19 cellular contexts compared by ENCODE assay signal in the genomic region with DNA sequence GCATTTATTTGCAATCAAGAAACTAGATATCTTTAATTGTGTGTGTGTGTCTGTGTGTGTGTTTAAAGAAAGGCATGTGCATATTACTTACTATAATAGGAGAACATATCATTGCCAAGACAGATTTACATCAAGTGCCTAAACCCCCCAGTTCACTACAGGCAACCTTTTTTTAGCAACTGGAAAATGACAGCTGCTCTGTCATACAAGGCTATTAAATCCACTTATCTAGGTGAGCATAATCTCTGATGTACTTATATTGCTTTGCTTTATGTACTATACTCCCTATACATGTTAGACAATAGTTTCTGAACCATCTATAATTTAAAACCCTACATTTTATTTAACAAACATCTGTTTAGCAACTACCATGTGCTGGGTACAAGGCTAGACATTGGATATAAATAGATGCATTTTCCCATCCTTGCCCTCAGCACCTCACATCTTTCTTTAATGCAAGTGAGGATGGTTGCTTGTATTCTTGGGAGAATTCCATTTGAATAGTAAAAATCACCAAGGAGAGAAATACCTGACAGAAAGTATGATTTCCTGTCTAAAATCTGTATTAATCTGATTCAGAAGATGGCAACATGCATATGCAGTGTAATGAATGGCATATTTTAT.
DNase-seq lines count a peak whose midpoint lies in the region; ATAC-seq and TF ChIP-seq lines count a peak whose summit lies in the region.
"Had no signal": no experiment of that assay in that cellular context is flagged by ENCODE, and none has a peak within 500 bp of the region (broad histone marks: within the 10 kb centered on the region; RNA-seq: fewer than 3 reads in every experiment).

No MANE protein-coding gene starts in this region.

- no peak for TF ChIP-seq RAD21 in neural cell (conservative IDR thresholded peaks at IDR 0.05)

- H3K9me3 ChIP-seq in heart left ventricle (no peaks in the 10 kb centered on the region), neural cell (ENCODE audit: low read length) (no peaks in the 10 kb centered on the region)
- H3K9me3 ChIP-seq: suprapubic skin, vagina had no signal

- peak in 1 of 4 donors; percentile 19 for ATAC-seq in heart left ventricle
- no peak for ATAC-seq in Right ventricle myocardium inferior
- peak in 1 of 4 experiments; percentile 25 for ATAC-seq in T-cell (replicated peaks in 1 of 4)
- no peak for ATAC-seq in GM19452 (IDR thresholded peaks at IDR 0.05; ENCODE audit: unreplicated experiment)

- no peaks in the 10 kb centered on the region for H3K36me3 Mint-ChIP-seq in T-cell
- H3K36me3 Mint-ChIP-seq: naive B cell had no signal

- TF ChIP-seq POLR2A in heart left ventricle (IDR thresholded peaks at IDR 0.05): no peak

- no peaks in the 10 kb centered on the region for H3K27me3 ChIP-seq in heart left ventricle
- H3K27me3 ChIP-seq in neural cell (ENCODE audit: insufficient read depth, low read depth, low read length): no peaks in the 10 kb centered on the region
- H3K27me3 ChIP-seq: suprapubic skin, vagina had no signal

- H3F3A ChIP-seq in neural cell (ENCODE audit: insufficient read depth, low read length, poor library complexity, severe bottlenecking): no peaks in the 10 kb centered on the region

- POLR2A ChIA-PET in T-cell (lab: Charles Lee): no interaction called here

- CTCF ChIA-PET in T-cell (lab: Charles Lee): interaction anchor here in 1 of 2 donors (1.1 kb wide), 1 partner anchor 27 kb away, joined by 3 read pairs; no protein-coding TSS in a partner anchor

- peak; percentile 92 for TF ChIP-seq EP300 in neural cell (conservative IDR thresholded peaks at IDR 0.05; ENCODE audit: poor library complexity, severe bottlenecking)

- H3K79me2 ChIP-seq in neural cell (replicated peaks; ENCODE audit: insufficient read depth, low read length): no peaks in the 10 kb centered on the region

- no peaks in the 10 kb centered on the region for H3K9me3 Mint-ChIP-seq in T-cell
- H3K9me3 Mint-ChIP-seq: activated B cell treated with CpG ODN at 0.5 μM for 24 hours, naive B cell had no signal

- no peaks in the 10 kb centered on the region for H4K20me1 ChIP-seq in neural cell (ENCODE audit: insufficient read depth)

- no peaks in the 10 kb centered on the region for H3K9me2 ChIP-seq in neural cell (ENCODE audit: insufficient read depth, low read length)

- H3K4me3 ChIP-seq in heart left ventricle: no peak overlapping the region
- peak overlapping the region; percentile 43 for H3K4me3 ChIP-seq in neural cell (ENCODE audit: low read length)
- H3K4me3 ChIP-seq: lung, suprapubic skin, vagina had no signal

- peaks cover 0 to 3% of the 10 kb centered on the region in 2 donors for H3K27me3 Mint-ChIP-seq in T-cell
- H3K27me3 Mint-ChIP-seq: activated B cell treated with CpG ODN at 0.5 μM for 24 hours, progenitor cell of endocrine pancreas had no signal

- TF ChIP-seq CTCF in heart left ventricle (IDR thresholded peaks at IDR 0.05) (no peak), neural cell (IDR thresholded peaks at IDR 0.05; ENCODE audit: poor library complexity, severe bottlenecking) (no peak)

- H2AFZ ChIP-seq in neural cell (ENCODE audit: low read depth, low read length): no peak overlapping the region

- peak overlapping the region; percentile 30 to 84 for H3K27ac Mint-ChIP-seq in T-cell
- H3K27ac Mint-ChIP-seq: activated B cell treated with CpG ODN at 0.5 μM for 24 hours, naive B cell, progenitor cell of endocrine pancreas had no signal

- DNase-seq in heart left ventricle (no peak), Right ventricle myocardium inferior (ENCODE audit: missing footprints) (no peak), NCI-H1105 treated with DMSO at 0.1 percent for 48 hours (lab: John Stamatoyannopoulos, UW) (peak; percentile 97), T-cell (no peak), SIG-M5 treated with dmso at 0.1 percent for 504 hours (lab: John Stamatoyannopoulos, UW; ENCODE audit: unreplicated experiment) (no peak), NCI-H1694 (lab: John Stamatoyannopoulos, UW) (no peak)
- DNase-seq: activated B cell treated with CpG ODN at 0.5 μM for 24 hours, COR-L47, H7, naive B cell, NCI-H226, SIG-M5, small intestine had no signal

- intact Hi-C loops in heart left ventricle (cut with DNase I) (no loop called here), Right ventricle myocardium inferior (cut with DNase I) (no loop called here)

- H3K4me1 Mint-ChIP-seq in T-cell: peaks cover 8 to 52% (median 36%) of the 10 kb centered on the region in 3 donors
- H3K4me1 Mint-ChIP-seq: activated B cell treated with CpG ODN at 0.5 μM for 24 hours, naive B cell had no signal

- H3K4me3 Mint-ChIP-seq in T-cell: peak overlapping the region in 2 of 3 donors; percentile 2 to 54
- H3K4me3 Mint-ChIP-seq: activated B cell treated with CpG ODN at 0.5 μM for 24 hours, naive B cell had no signal

- H3K9ac ChIP-seq in neural cell (ENCODE audit: low read length): peak overlapping the region; percentile 46

- peak overlapping the region; percentile 5 for H3K4me2 ChIP-seq in neural cell (ENCODE audit: low read length)

- H3K27ac ChIP-seq in heart left ventricle: peak overlapping the region in 8 of 12 donors; percentile 0 to 50 (median 15)
- peak overlapping the region; percentile 89 for H3K27ac ChIP-seq in neural cell (ENCODE audit: low read length)
- H3K27ac ChIP-seq: suprapubic skin, vagina had no signal

- H3K4me1 ChIP-seq in heart left ventricle: peaks cover 0 to 72% (median 25%) of the 10 kb centered on the region in 12 donors
- H3K4me1 ChIP-seq: vagina had no signal

- H3K36me3 ChIP-seq in heart left ventricle (peaks cover 0 to 77% (median 3%) of the 10 kb centered on the region in 9 donors), neural cell (ENCODE audit: insufficient read depth, low read length) (no peaks in the 10 kb centered on the region)
- H3K36me3 ChIP-seq: suprapubic skin, vagina had no signal

TF ChIP-seq in neural cell, 6 proteins besides CTCF, POLR2A, EP300 and RAD21:
- TF ChIP-seq MXI1 (conservative IDR thresholded peaks at IDR 0.05; ENCODE audit: poor library complexity, severe bottlenecking) (no peak), EZH2 (IDR thresholded peaks at IDR 0.05; ENCODE audit: borderline replicate concordance, insufficient read depth, low read length, poor library complexity, severe bottlenecking) (no peak), TAF1 (IDR thresholded peaks at IDR 0.05; ENCODE audit: low read depth) (no peak), POLR2AphosphoS5 (IDR thresholded peaks at IDR 0.05) (peak; percentile 74)
- TF ChIP-seq, protein P1, sequence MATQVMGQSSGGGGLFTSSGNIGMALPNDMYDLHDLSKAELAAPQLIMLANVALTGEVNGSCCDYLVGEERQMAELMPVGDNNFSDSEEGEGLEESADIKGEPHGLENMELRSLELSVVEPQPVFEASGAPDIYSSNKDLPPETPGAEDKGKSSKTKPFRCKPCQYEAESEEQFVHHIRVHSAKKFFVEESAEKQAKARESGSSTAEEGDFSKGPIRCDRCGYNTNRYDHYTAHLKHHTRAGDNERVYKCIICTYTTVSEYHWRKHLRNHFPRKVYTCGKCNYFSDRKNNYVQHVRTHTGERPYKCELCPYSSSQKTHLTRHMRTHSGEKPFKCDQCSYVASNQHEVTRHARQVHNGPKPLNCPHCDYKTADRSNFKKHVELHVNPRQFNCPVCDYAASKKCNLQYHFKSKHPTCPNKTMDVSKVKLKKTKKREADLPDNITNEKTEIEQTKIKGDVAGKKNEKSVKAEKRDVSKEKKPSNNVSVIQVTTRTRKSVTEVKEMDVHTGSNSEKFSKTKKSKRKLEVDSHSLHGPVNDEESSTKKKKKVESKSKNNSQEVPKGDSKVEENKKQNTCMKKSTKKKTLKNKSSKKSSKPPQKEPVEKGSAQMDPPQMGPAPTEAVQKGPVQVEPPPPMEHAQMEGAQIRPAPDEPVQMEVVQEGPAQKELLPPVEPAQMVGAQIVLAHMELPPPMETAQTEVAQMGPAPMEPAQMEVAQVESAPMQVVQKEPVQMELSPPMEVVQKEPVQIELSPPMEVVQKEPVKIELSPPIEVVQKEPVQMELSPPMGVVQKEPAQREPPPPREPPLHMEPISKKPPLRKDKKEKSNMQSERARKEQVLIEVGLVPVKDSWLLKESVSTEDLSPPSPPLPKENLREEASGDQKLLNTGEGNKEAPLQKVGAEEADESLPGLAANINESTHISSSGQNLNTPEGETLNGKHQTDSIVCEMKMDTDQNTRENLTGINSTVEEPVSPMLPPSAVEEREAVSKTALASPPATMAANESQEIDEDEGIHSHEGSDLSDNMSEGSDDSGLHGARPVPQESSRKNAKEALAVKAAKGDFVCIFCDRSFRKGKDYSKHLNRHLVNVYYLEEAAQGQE (IDR thresholded peaks at IDR 0.05; ENCODE audit: borderline replicate concordance): peak; percentile 73
